8 cellular contexts compared by ENCODE assay signal in the genomic region with DNA sequence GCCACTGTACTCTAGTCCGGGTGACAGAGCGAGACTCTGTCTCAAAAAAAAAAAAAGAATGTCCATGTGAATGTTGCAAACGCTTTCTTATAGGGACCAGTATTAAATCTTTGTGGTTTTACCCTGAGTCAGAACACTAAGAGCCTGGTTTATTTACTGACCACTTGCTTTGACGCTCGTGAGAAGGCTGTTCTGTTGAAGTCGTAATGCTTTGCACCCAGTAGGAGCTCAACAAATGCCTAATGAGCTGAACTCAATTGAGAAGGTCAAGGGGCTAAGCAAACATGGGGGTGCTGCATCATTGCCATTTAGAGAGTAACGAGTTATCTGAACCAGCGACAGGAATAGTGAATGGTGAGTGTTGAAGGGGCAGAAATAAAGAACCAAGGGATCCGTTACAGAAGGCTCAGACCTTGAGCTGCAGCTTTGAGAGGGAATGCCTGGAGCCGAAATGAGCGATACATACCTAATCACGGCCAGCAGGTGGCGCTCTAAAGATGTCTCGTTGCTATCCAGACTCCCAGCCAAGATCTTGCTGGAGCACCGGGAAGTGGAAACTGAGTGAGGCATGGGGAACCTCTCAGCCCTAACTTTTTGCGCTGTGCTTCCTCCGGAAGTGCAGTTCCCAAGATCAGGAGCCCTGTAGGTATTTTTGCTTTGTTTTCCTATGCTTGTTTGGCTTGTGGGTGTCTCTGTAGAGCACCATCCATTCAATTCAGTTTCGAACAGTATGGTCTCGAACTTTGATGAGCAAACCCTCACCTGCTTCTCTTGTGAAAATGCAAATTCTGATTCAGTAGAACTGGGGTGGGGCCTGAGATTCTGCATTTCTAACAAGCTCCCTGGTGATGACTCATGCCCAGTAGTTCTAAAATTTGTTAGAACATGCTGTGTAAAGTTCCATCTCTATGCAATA. TPM values are rescaled to one million over a fixed set of nuclear protein-coding genes. Genes with fewer than 3 reads are reported as not detected.
DNase-seq lines count a peak whose midpoint lies in the region; ATAC-seq and TF ChIP-seq lines count a peak whose summit lies in the region.

No MANE protein-coding gene starts in this region.

- no peaks in the 10 kb centered on the region for H3K27me3 ChIP-seq in left lung

- CTCF ChIA-PET in HEK293T (lab: Yijun Ruan, JAX) = interaction anchor here (0.6 to 1.2 kb wide), 13 partner anchors 10 to 423 kb away, joined by 3 to 10 read pairs (median 4); no protein-coding TSS in a partner anchor

- no peaks in the 10 kb centered on the region for H3K9me3 Mint-ChIP-seq in activated CD4-positive, alpha-beta T cell treated with anti-CD3 and anti-CD28 coated beads, Interleukin-2, amount 10 ng/mL, durations not matched to agents 24 days and 14 days
- no peaks in the 10 kb centered on the region for H3K9me3 Mint-ChIP-seq in dendritic cell treated with granulocyte-macrophage colony-stimulating factor and Interleukin-4, amounts not matched to agents 40 ng/mL and 50 ng/mL, for 4 days

- intact Hi-C loops in activated CD4-positive, alpha-beta T cell treated with anti-CD3 and anti-CD28 coated beads, Interleukin-2, amount 10 ng/mL, durations not matched to agents 24 days and 14 days (cut with micrococcal nuclease) = loop anchor here (1.0 kb wide), 1 partner anchor 336 kb away; no protein-coding TSS in a partner anchor
- intact Hi-C loops in dendritic cell treated with granulocyte-macrophage colony-stimulating factor and Interleukin-4, amounts not matched to agents 40 ng/mL and 50 ng/mL, for 4 days (cut with micrococcal nuclease) = loop anchor here (1.0 to 2.0 kb wide), 3 partner anchors 27 to 375 kb away; no protein-coding TSS in a partner anchor
- intact Hi-C loops in left lung (cut with DNase I) = loop anchor here in 1 of 2 donors (10.0 kb wide), 2 partner anchors 335 to 375 kb away; a partner anchor contains a TSS

- no peaks in the 10 kb centered on the region for H3K9me3 ChIP-seq in left lung

- peaks cover 18% of the 10 kb centered on the region for H3K4me1 Mint-ChIP-seq in activated CD4-positive, alpha-beta T cell treated with anti-CD3 and anti-CD28 coated beads, Interleukin-2, amount 10 ng/mL, durations not matched to agents 24 days and 14 days
- peaks cover 28% of the 10 kb centered on the region for H3K4me1 Mint-ChIP-seq in dendritic cell treated with granulocyte-macrophage colony-stimulating factor and Interleukin-4, amounts not matched to agents 40 ng/mL and 50 ng/mL, for 4 days (ENCODE audit: low read depth)

- TF ChIP-seq CTCF in left lung (IDR thresholded peaks at IDR 0.05) = peak; percentile 73 to 92

- H3K36me3 Mint-ChIP-seq in activated CD4-positive, alpha-beta T cell treated with anti-CD3 and anti-CD28 coated beads, Interleukin-2, amount 10 ng/mL, durations not matched to agents 24 days and 14 days (ENCODE audit: low read depth) = no peaks in the 10 kb centered on the region
- H3K36me3 Mint-ChIP-seq in dendritic cell treated with granulocyte-macrophage colony-stimulating factor and Interleukin-4, amounts not matched to agents 40 ng/mL and 50 ng/mL, for 4 days (ENCODE audit: low read depth) = no peaks in the 10 kb centered on the region

- peak; percentile 85 for DNase-seq in AG20443 (ENCODE audit: low spot score)
- DNase-seq in HEK293T (ENCODE audit: extremely low spot score) = peak; percentile 83
- DNase-seq in NCI-H510A treated with DMSO at 0.1 percent for 48 hours (lab: John Stamatoyannopoulos, UW) = peak; percentile 81
- peak; percentile 93 for DNase-seq in activated CD4-positive, alpha-beta T cell treated with anti-CD3 and anti-CD28 coated beads, Interleukin-2, amount 10 ng/mL, durations not matched to agents 24 days and 14 days
- peak; percentile 90 to 92 for DNase-seq in left lung
- DNase-seq in stimulated activated CD4-positive, alpha-beta T cell treated with anti-CD3 and anti-CD28 coated beads, Interleukin-4, amount 100 ng/mL, for 24 hours = peak; percentile 83

- H3K36me3 ChIP-seq in left lung = no peaks in the 10 kb centered on the region

- POLR2A ChIA-PET in HEK293T (lab: Yijun Ruan, JAX) = interaction anchor here (1.2 kb wide), 1 partner anchor 25 kb away, joined by 10 read pairs; a partner anchor contains a TSS

- ATAC-seq in left lung (peak; percentile 95), GM21825 (IDR thresholded peaks at IDR 0.05; ENCODE audit: unreplicated experiment) (no peak)

- H3K27me3 Mint-ChIP-seq in activated CD4-positive, alpha-beta T cell treated with anti-CD3 and anti-CD28 coated beads, Interleukin-2, amount 10 ng/mL, durations not matched to agents 24 days and 14 days = peaks cover 27% of the 10 kb centered on the region
- peaks cover 7% of the 10 kb centered on the region for H3K27me3 Mint-ChIP-seq in dendritic cell treated with granulocyte-macrophage colony-stimulating factor and Interleukin-4, amounts not matched to agents 40 ng/mL and 50 ng/mL, for 4 days

- H3K27ac ChIP-seq in left lung = no peak overlapping the region

- peak overlapping the region; percentile 2 for H3K27ac Mint-ChIP-seq in activated CD4-positive, alpha-beta T cell treated with anti-CD3 and anti-CD28 coated beads, Interleukin-2, amount 10 ng/mL, durations not matched to agents 24 days and 14 days
- H3K27ac Mint-ChIP-seq in dendritic cell treated with granulocyte-macrophage colony-stimulating factor and Interleukin-4, amounts not matched to agents 40 ng/mL and 50 ng/mL, for 4 days = no peak overlapping the region

- no peak overlapping the region for H3K4me3 Mint-ChIP-seq in activated CD4-positive, alpha-beta T cell treated with anti-CD3 and anti-CD28 coated beads, Interleukin-2, amount 10 ng/mL, durations not matched to agents 24 days and 14 days
- peak overlapping the region; percentile 49 for H3K4me3 Mint-ChIP-seq in dendritic cell treated with granulocyte-macrophage colony-stimulating factor and Interleukin-4, amounts not matched to agents 40 ng/mL and 50 ng/mL, for 4 days

- H3K4me3 ChIP-seq in left lung = no peak overlapping the region

- peaks cover 0 to 26% of the 10 kb centered on the region in 2 donors for H3K4me1 ChIP-seq in left lung

TF ChIP-seq in HEK293T, 16 proteins besides CTCF, POLR2A, EP300 and RAD21:
- TF ChIP-seq L3MBTL2 (conservative IDR thresholded peaks at IDR 0.05) (no peak), SP1 (IDR thresholded peaks at IDR 0.05) (no peak), BHLHE40 (IDR thresholded peaks at IDR 0.05; ENCODE audit: borderline replicate concordance) (no peak), SUZ12 (IDR thresholded peaks at IDR 0.05) (no peak), NFRKB (IDR thresholded peaks at IDR 0.05) (no peak), FOXA1 (IDR thresholded peaks at IDR 0.05) (no peak), CTBP1 (IDR thresholded peaks at IDR 0.05; ENCODE audit: borderline replicate concordance) (no peak), LEF1 (IDR thresholded peaks at IDR 0.05; ENCODE audit: borderline replicate concordance) (no peak), TARDBP (IDR thresholded peaks at IDR 0.05) (no peak), HDGF (IDR thresholded peaks at IDR 0.05; ENCODE audit: borderline replicate concordance) (no peak), FOXM1 (IDR thresholded peaks at IDR 0.05; ENCODE audit: borderline replicate concordance) (no peak), FOXK2 (IDR thresholded peaks at IDR 0.05) (no peak), ELF4 (IDR thresholded peaks at IDR 0.05) (no peak), ZNF384 (IDR thresholded peaks at IDR 0.05) (no peak), ARNT (IDR thresholded peaks at IDR 0.05) (no peak)
- TF ChIP-seq, protein P1, sequence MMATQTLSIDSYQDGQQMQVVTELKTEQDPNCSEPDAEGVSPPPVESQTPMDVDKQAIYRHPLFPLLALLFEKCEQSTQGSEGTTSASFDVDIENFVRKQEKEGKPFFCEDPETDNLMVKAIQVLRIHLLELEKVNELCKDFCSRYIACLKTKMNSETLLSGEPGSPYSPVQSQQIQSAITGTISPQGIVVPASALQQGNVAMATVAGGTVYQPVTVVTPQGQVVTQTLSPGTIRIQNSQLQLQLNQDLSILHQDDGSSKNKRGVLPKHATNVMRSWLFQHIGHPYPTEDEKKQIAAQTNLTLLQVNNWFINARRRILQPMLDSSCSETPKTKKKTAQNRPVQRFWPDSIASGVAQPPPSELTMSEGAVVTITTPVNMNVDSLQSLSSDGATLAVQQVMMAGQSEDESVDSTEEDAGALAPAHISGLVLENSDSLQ (IDR thresholded peaks at IDR 0.05) = no peak

RNA-seq across cellular contexts. Expression of a gene that starts 12.6 kb away (rescaled TPM):
- not detected in 2 replicates for total RNA-seq in activated CD4-positive, alpha-beta T cell treated with anti-CD3 and anti-CD28 coated beads, Interleukin-2, amount 10 ng/mL, durations not matched to agents 24 days and 14 days
- total RNA-seq in left lung = not detected

RNA-seq across cellular contexts. Expression of a gene that starts 25.5 kb away (rescaled TPM):
- 72.8 and 74.3 TPM in 2 replicates for total RNA-seq in activated CD4-positive, alpha-beta T cell treated with anti-CD3 and anti-CD28 coated beads, Interleukin-2, amount 10 ng/mL, durations not matched to agents 24 days and 14 days
- total RNA-seq in left lung = 10 to 100 TPM; 57.7 to 66.0 TPM

RNA-seq across cellular contexts. Expression of a gene that starts 27.2 kb away (rescaled TPM):
- total RNA-seq in activated CD4-positive, alpha-beta T cell treated with anti-CD3 and anti-CD28 coated beads, Interleukin-2, amount 10 ng/mL, durations not matched to agents 24 days and 14 days = 2,460 and 2,469 TPM in 2 replicates
- 1,000 to 10,000 TPM; 1,094 to 1,210 TPM for total RNA-seq in left lung
